Comparison of ENCODE assay signal across 16 cellular contexts in genomic region chr4:25527044-25527443, GRCh38.
DNase-seq lines count a peak whose midpoint lies in the region; ATAC-seq and TF ChIP-seq lines count a peak whose summit lies in the region.
"Had no signal": no experiment of that assay in that cellular context is flagged by ENCODE, and none has a peak within 500 bp of the region (broad histone marks: within the 10 kb centered on the region; RNA-seq: fewer than 3 reads in every experiment).

No MANE protein-coding gene starts in this region.

- H3K27me3 ChIP-seq in RWPE2 (ENCODE audit: insufficient read depth, poor library complexity, severe bottlenecking): no peaks in the 10 kb centered on the region

- H3K4me3 ChIP-seq in RWPE2 (ENCODE audit: severe bottlenecking) (no peak overlapping the region), epithelial cell of esophagus (ENCODE audit: low read length) (no peak overlapping the region)

- H3K27me3 Mint-ChIP-seq in glutamatergic neuron (ENCODE audit: unreplicated experiment): no peaks in the 10 kb centered on the region

- H3K9me3 ChIP-seq in RWPE2 (ENCODE audit: severe bottlenecking): no peaks in the 10 kb centered on the region
- H3K9me3 ChIP-seq: Caco-2 had no signal

- CTCF ChIA-PET in RWPE1 (lab: Yijun Ruan, JAX): no interaction called here

- no peak overlapping the region for H3K27ac Mint-ChIP-seq in glutamatergic neuron (ENCODE audit: unreplicated experiment)
- H3K27ac Mint-ChIP-seq: CD14-positive monocyte; CD8-positive, alpha-beta T cell had no signal

- no peaks in the 10 kb centered on the region for H3K36me3 ChIP-seq in RWPE2 (ENCODE audit: low read depth)

- POLR2A ChIA-PET in RWPE1 (lab: Yijun Ruan, JAX; ENCODE audit: low non-redundant PET): no interaction called here

- no peaks in the 10 kb centered on the region for H3K4me1 ChIP-seq in RWPE2 (ENCODE audit: insufficient read depth, poor library complexity, severe bottlenecking)
- H3K4me1 ChIP-seq: Caco-2 had no signal

- H3K9me3 Mint-ChIP-seq in glutamatergic neuron (ENCODE audit: unreplicated experiment): no peaks in the 10 kb centered on the region
- H3K9me3 Mint-ChIP-seq: CD8-positive, alpha-beta T cell had no signal

- TF ChIP-seq CTCF in RWPE2 (IDR thresholded peaks at IDR 0.05; ENCODE audit: poor library complexity, severe bottlenecking) (no peak), epithelial cell of esophagus (IDR thresholded peaks at IDR 0.05; ENCODE audit: insufficient read depth, low read depth, low read length, missing control alignments) (no peak), RWPE1 (conservative IDR thresholded peaks at IDR 0.05; ENCODE audit: low read depth) (no peak), glutamatergic neuron (IDR thresholded peaks at IDR 0.05; ENCODE audit: partially characterized antibody, unreplicated experiment) (no peak)

- H3K36me3 Mint-ChIP-seq in glutamatergic neuron (ENCODE audit: unreplicated experiment): no peaks in the 10 kb centered on the region
- H3K36me3 Mint-ChIP-seq: CD14-positive monocyte; CD8-positive, alpha-beta T cell had no signal

- DNase-seq in COLO829 (ENCODE audit: low spot score) (peak; percentile 41), RWPE2 (ENCODE audit: low spot score) (no peak), epithelial cell of esophagus (ENCODE audit: low read depth) (peak; percentile 46), foreskin melanocyte (peak; percentile 19), NCI-H2196 treated with DMSO at 0.1 percent for 48 hours (lab: John Stamatoyannopoulos, UW; ENCODE audit: unreplicated experiment) (no peak), RWPE1 (ENCODE audit: low spot score) (no peak), glutamatergic neuron (no peak), germinal center (ENCODE audit: low spot score) (no peak)
- DNase-seq: Caco-2; CD8-positive, alpha-beta T cell; DND-41; GF-D8 had no signal

- ATAC-seq in RWPE2 (ENCODE audit: low read depth): peak; percentile 48; the same call in 1 of the 3 replicates
- ATAC-seq: CD8-positive, alpha-beta T cell; HCT116 had no signal

- no peaks in the 10 kb centered on the region for H3K4me1 Mint-ChIP-seq in glutamatergic neuron (ENCODE audit: low read depth, unreplicated experiment)

- H3K4me3 Mint-ChIP-seq in glutamatergic neuron (ENCODE audit: unreplicated experiment): no peak overlapping the region
- H3K4me3 Mint-ChIP-seq: CD14-positive monocyte; CD8-positive, alpha-beta T cell had no signal

- H3K27ac ChIP-seq in RWPE2 (ENCODE audit: poor library complexity, severe bottlenecking) (no peak overlapping the region), RWPE1 (no peak overlapping the region)
- H3K27ac ChIP-seq: 22Rv1, HL-60 had no signal

Comparison
In these comparisons a context has a peak if more than half of its experiments do, and no peak if none do; other contexts are left out.
1. DNase-seq: peak in COLO829 (single experiment), epithelial cell of esophagus (single experiment) and foreskin melanocyte (single experiment); none in RWPE2 (single experiment), NCI-H2196 treated with DMSO at 0.1 percent for 48 hours (single experiment), RWPE1 (single experiment), glutamatergic neuron (single experiment) and germinal center (single experiment).